ENCODE assay signal across 10 cellular contexts in the genomic region with DNA sequence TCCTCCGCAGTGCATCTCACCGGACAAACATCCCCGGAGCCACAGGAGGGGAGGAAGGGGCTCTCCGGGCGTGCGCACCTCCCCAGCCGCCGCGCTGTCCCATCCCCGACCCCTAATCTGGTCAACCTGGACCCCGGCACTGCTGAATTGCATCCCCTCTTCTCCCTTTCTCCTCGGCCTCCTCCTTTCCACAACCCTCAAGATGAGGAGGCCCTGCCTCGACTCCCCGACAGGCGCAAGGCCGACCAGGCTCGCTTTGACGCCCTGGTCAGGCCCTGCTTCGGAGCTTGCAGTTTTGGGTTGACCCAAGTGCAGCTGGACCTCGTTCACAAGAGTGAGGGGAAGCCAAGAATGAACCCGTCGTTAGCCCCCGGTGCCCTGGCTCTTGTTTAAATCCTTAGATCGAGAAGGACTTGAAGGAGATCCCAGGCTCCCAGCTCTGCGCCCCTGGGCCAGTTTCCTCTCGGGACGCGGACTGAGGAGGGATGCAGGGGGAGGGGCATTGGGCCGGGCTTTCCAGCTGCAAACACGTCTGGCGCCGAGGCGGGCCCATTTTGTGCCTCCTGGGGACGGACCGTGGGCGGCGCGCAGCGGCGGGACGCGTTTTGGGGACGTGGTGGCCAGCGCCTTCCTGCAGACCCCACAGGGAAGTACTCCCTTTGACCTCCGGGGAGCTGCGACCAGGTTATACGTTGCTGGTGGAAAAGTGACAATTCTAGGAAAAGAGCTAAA. TPM values are rescaled to one million over a fixed set of nuclear protein-coding genes. Genes with fewer than 3 reads are reported as not detected.
A peak's percentile ranks its signal among the peaks of the same experiment; 100 is the strongest.
DNase-seq lines count a peak whose midpoint lies in the region; ATAC-seq, FAIRE-seq and TF ChIP-seq lines count a peak whose summit lies in the region.
"Had no signal": no experiment of that assay in that cellular context is flagged by ENCODE, and none has a peak within 500 bp of the region (broad histone marks: within the 10 kb centered on the region; RNA-seq: fewer than 3 reads in every experiment).

No MANE protein-coding gene starts in this region.

- H3K36me3 Mint-ChIP-seq in T-helper 17 cell (ENCODE audit: low read depth): peaks cover 5% of the 10 kb centered on the region

- H3K27ac Mint-ChIP-seq in T-helper 17 cell: no peak overlapping the region

- FAIRE-seq in small intestine (lab: Jason Lieb, UNC): no peak

- TF ChIP-seq POLR2A in adrenal gland (IDR thresholded peaks at IDR 0.05): no peak

- no peak overlapping the region for H3K4me3 Mint-ChIP-seq in T-helper 17 cell

- H3K79me2 ChIP-seq in GM23248 (ENCODE audit: insufficient read depth): peaks cover 76% of the 10 kb centered on the region

- peaks cover 21% of the 10 kb centered on the region for H3K4me1 Mint-ChIP-seq in T-helper 17 cell

- in situ Hi-C loops in GM23248 (cut with MboI): loop anchor here (25.0 kb wide), 1 partner anchor 644 kb away; a partner anchor contains a TSS

- H3K27me3 Mint-ChIP-seq in T-helper 17 cell: peaks cover 77% of the 10 kb centered on the region

- no peaks in the 10 kb centered on the region for H3K9me2 ChIP-seq in GM23248 (ENCODE audit: insufficient read depth)

- peaks cover 25% of the 10 kb centered on the region for H3K4me1 ChIP-seq in GM23248 (ENCODE audit: insufficient read depth)
- peaks cover 14 to 34% of the 10 kb centered on the region in 2 donors for H3K4me1 ChIP-seq in adrenal gland (replicated peaks in 1 of 2)
- H3K4me1 ChIP-seq in iPS-20b (ENCODE audit: insufficient read depth, low read length): peaks cover 9% of the 10 kb centered on the region; the same call in 1 of the 2 replicates
- peaks cover 2 to 4% of the 10 kb centered on the region in 2 donors for H3K4me1 ChIP-seq in small intestine (ENCODE audit: control insufficient read depth in 2 of 2, insufficient read depth in 1 of 2, low read depth in 1 of 2, low read length in 1 of 2)
- peaks cover 6% of the 10 kb centered on the region; the same call in 1 of the 2 replicates for H3K4me1 ChIP-seq in SJCRH30

- H3K9me3 ChIP-seq in GM23248 (ENCODE audit: low read depth) (no peaks in the 10 kb centered on the region), adrenal gland (replicated peaks in 1 of 3) (no peaks in the 10 kb centered on the region), iPS-20b (ENCODE audit: insufficient read depth, low read depth, low read length) (no peaks in the 10 kb centered on the region; the same call in 1 of the 2 replicates), small intestine (ENCODE audit: control insufficient read depth, low read depth) (no peaks in the 10 kb centered on the region), T-helper 17 cell (ENCODE audit: control insufficient read depth, low read length, poor library complexity, severe bottlenecking) (no peaks in the 10 kb centered on the region), SJCRH30 (replicated peaks) (no peaks in the 10 kb centered on the region)
- H3K9me3 ChIP-seq: neutrophil had no signal

- DNase-seq in GM23248 (peak; percentile 83), adrenal gland (peak in 4 of 7 donors; percentile 35 to 60 (median 48)), small intestine (no peak), T-helper 17 cell (no peak), SJCRH30 (no peak)

- peak overlapping the region; percentile 46 for H2AFZ ChIP-seq in GM23248

- H3K27me3 ChIP-seq in GM23248 (replicated peaks; ENCODE audit: insufficient read depth) (no peaks in the 10 kb centered on the region), adrenal gland (peaks cover 49% of the 10 kb centered on the region), iPS-20b (ENCODE audit: insufficient read depth, low read length) (peaks cover 86% of the 10 kb centered on the region), small intestine (ENCODE audit: control insufficient read depth in 2 of 2, insufficient read depth in 2 of 2, low read length in 2 of 2) (peaks cover 19 to 28% of the 10 kb centered on the region in 2 donors), SJCRH30 (no peaks in the 10 kb centered on the region)

- peak overlapping the region; percentile 92 for H3K9ac ChIP-seq in GM23248
- H3K9ac ChIP-seq in iPS-20b (ENCODE audit: low read depth, low read length): no peak overlapping the region

- H3K36me3 ChIP-seq in GM23248 (ENCODE audit: low read depth) (0 out of 2 replicates have a peak, but pooled peaks cover 5% of the 10 kb centered on the region), adrenal gland (replicated peaks in 1 of 2) (no peaks in the 10 kb centered on the region), iPS-20b (ENCODE audit: insufficient read depth, low read depth, low read length) (no peaks in the 10 kb centered on the region), small intestine (ENCODE audit: control insufficient read depth in 2 of 2, insufficient read depth in 2 of 2, low read length in 2 of 2) (no peaks in the 10 kb centered on the region), SJCRH30 (no peaks in the 10 kb centered on the region)
- H3K36me3 ChIP-seq: neutrophil had no signal

- H3K4me3 ChIP-seq in GM23248: peak overlapping the region; percentile 85
- H3K4me3 ChIP-seq in adrenal gland: peak overlapping the region in 1 of 4 donors; percentile 56
- H3K4me3 ChIP-seq in iPS-20b (ENCODE audit: low read length): peak overlapping the region; percentile 62
- H3K4me3 ChIP-seq in small intestine (ENCODE audit: low read depth in 1 of 2, low read length in 2 of 2): peak overlapping the region; percentile 1 to 44
- H3K4me3 ChIP-seq in SJCRH30: no peak overlapping the region

- no peak for TF ChIP-seq CTCF in adrenal gland (IDR thresholded peaks at IDR 0.05)

- ATAC-seq in T-helper 17 cell: no peak
- ATAC-seq in HG02588 (IDR thresholded peaks at IDR 0.05; ENCODE audit: unreplicated experiment): no peak
- no peak for ATAC-seq in HG02610 (IDR thresholded peaks at IDR 0.05; ENCODE audit: unreplicated experiment)

- intact Hi-C loops in adrenal gland (cut with DNase I): loop anchor here (5.0 to 10.0 kb wide), 7 partner anchors 319 to 1997 kb away; no protein-coding TSS in a partner anchor

- H3K27ac ChIP-seq in GM23248: peak overlapping the region; percentile 87
- peak overlapping the region in 2 of 5 donors; percentile 60 to 75 for H3K27ac ChIP-seq in adrenal gland
- H3K27ac ChIP-seq in iPS-20b (ENCODE audit: low read length): no peak overlapping the region
- H3K27ac ChIP-seq in small intestine (ENCODE audit: low read depth in 1 of 2, low read length in 1 of 2): peak overlapping the region in 1 of 2 donors; percentile 75
- H3K27ac ChIP-seq in SJCRH30: no peak overlapping the region
- H3K27ac ChIP-seq: neutrophil, VCaP had no signal

- WGBS in GM23248 (ENCODE audit: low coverage in 1 of 2, low lambda C conversion rate in 2 of 2, missing lambda C conversion rate in 2 of 2), 2 experiments: 0 to 1% methylated on average over 39 to 47 of the region's 47 CpGs
- 5 to 21% (median 9%) methylated on average over 7 to 47 of the region's 47 CpGs for WGBS in adrenal gland, 4 donors
- 4 to 10% (median 8%) methylated on average over 41 to 47 of the region's 47 CpGs for WGBS in small intestine, 3 donors

- H3K4me2 ChIP-seq in GM23248 (ENCODE audit: unreplicated experiment): peak overlapping the region; percentile 95

- peaks cover 53% of the 10 kb centered on the region for H3F3A ChIP-seq in GM23248 (ENCODE audit: insufficient read depth)

- H4K20me1 ChIP-seq in GM23248 (ENCODE audit: insufficient read depth): peaks cover 4% of the 10 kb centered on the region; the same call in 1 of the 2 replicates

RNA-seq across cellular contexts. Expression of a gene that starts 2.5 kb away (rescaled TPM):
- 225 and 275 TPM in 2 replicates for total RNA-seq in GM23248 (2014; rRNA removed; shearing (Covaris generic))
- polyA plus RNA-seq in GM23248 (2016; fragmentation: Nextera tagmentation; extraction: Ambion mirVana): 107 and 109 TPM in 2 replicates
- total RNA-seq in adrenal gland: 100 to 1,000 TPM in 5 of 8 donors, 10 to 100 TPM in 3; 88.1 to 182 (median 129) TPM
- polyA plus RNA-seq in adrenal gland: 10 to 100 TPM; 14.5 to 62.4 (median 16.4) TPM
- 10 to 100 TPM in 1 of 3 donors, 1 to 10 TPM in 1, under 1 TPM in 1; 0.67 to 12.9 (median 2.4) TPM for polyA plus RNA-seq in small intestine
- under 1 TPM in 1 of 2 donors, not detected in 1; 0.63 TPM for total RNA-seq in T-helper 17 cell
- 15.0 and 20.7 TPM in 2 replicates for total RNA-seq in SJCRH30 (2014; rRNA removed; shearing (Covaris generic))

Comparison
In these comparisons a context has a peak if more than half of its experiments do, and no peak if none do; other contexts are left out.
1. DNase-seq: peak in GM23248 (single experiment) and adrenal gland (4 of 7); none in small intestine (single experiment), T-helper 17 cell (0 of 3) and SJCRH30 (0 of 2).